10 cellular contexts compared by ENCODE assay signal in genomic region chrX:102142274-102142673, GRCh38. TPM values are rescaled to one million over a fixed set of nuclear protein-coding genes. Genes with fewer than 3 reads are reported as not detected.
"Had no signal": no experiment of that assay in that cellular context is flagged by ENCODE, and none has a peak within 500 bp of the region (broad histone marks: within the 10 kb centered on the region; RNA-seq: fewer than 3 reads in every experiment).

TSS of gene TCEAL6 (minus strand) at chrX:102142481.

RNA-seq across cellular contexts. Expression of gene TCEAL6, which starts in this region (rescaled TPM):
- total RNA-seq: activated CD8-positive, alpha-beta memory T cell treated with anti-CD3 and anti-CD28 coated beads for 36 hours; activated CD8-positive, alpha-beta T cell treated with anti-CD3 and anti-CD28 coated beads for 36 hours; activated naive CD8-positive, alpha-beta T cell treated with anti-CD3 and anti-CD28 coated beads, Interleukin-2, amount 10 ng/mL, durations not matched to agents 7 days and 5 days; activated T-helper 17 cell treated with anti-CD3 and anti-CD28 coated beads, Interleukin-2, amount 50 U/mL, for 72 hours; cardiac septum; LHCN-M2; OCI-LY7; PC-9; Right ventricle myocardium inferior; SK-MEL-5 had no signal
